24 cellular contexts compared by ENCODE assay signal in the genomic region with DNA sequence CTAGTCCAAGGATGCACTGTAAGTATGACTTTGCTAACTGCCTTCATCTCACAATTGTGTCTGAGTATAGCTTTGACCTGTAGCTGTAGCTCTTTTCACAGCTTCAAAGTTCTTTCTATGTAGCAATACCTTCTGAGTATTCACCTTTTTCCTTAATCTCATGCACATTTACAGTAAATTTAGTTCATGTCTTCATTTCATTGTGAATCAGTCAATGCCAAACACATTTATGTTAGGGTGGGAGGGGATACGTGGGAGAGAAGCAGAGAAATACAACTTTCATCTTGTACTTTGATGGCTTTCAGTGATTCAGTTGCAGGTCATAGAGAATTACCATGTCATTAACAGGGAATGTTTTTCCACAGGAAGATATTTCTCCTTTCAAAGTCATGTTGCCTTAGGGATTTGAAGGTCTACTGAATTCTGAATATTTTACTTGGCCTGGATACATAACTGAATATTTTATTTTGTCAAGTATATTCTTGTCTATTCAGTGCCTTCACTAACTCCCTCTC.
A peak's percentile ranks its signal among the peaks of the same experiment; 100 is the strongest.
DNase-seq lines count a peak whose midpoint lies in the region; ATAC-seq and TF ChIP-seq lines count a peak whose summit lies in the region.
"Had no signal": no experiment of that assay in that cellular context is flagged by ENCODE, and none has a peak within 500 bp of the region (broad histone marks: within the 10 kb centered on the region; RNA-seq: fewer than 3 reads in every experiment).

No MANE protein-coding gene starts in this region.

- H4K20me1 ChIP-seq in osteoblast (ENCODE audit: insufficient read depth, low read length), result no peaks in the 10 kb centered on the region

- H3K9me3 ChIP-seq in osteoblast (ENCODE audit: low read depth, low read length) (no peaks in the 10 kb centered on the region), ovary (no peaks in the 10 kb centered on the region)
- H3K9me3 ChIP-seq: BE2C, esophagus squamous epithelium, psoas muscle, SJCRH30 had no signal

- DNase-seq in EL, result peak; percentile 12
- DNase-seq in HS-5 (ENCODE audit: low read depth), result peak; percentile 5
- DNase-seq in dedifferentiated amniotic fluid mesenchymal stem cell (ENCODE audit: extremely low spot score), result peak; percentile 34
- DNase-seq in osteoblast (ENCODE audit: insufficient read length, low spot score, missing footprints), result no peak
- no peak for DNase-seq in ovary
- no peak for DNase-seq in activated CD4-positive, alpha-beta T cell treated with anti-CD3 and anti-CD28 coated beads for 1 hour
- DNase-seq: activated naive CD4-positive, alpha-beta T cell; activated T-cell treated with anti-CD3 and anti-CD28 coated beads, Interleukin-2, amount 50 U/mL, for 24 hours; BE2C; effector memory CD4-positive, alpha-beta T cell; esophagus squamous epithelium; GOT3; KBM-7; kidney; NCI-H146; NCI-H510A treated with DMSO at 0.1 percent for 48 hours; psoas muscle; SJCRH30; T-helper 1 cell; trophoblast cell had no signal

- intact Hi-C loops in ovary (cut with DNase I), result no loop called here

- no peaks in the 10 kb centered on the region for H3K36me3 ChIP-seq in osteoblast (ENCODE audit: insufficient read depth, low read length)
- H3K36me3 ChIP-seq in ovary, result no peaks in the 10 kb centered on the region
- H3K36me3 ChIP-seq: BE2C, esophagus squamous epithelium, SJCRH30 had no signal

- TF ChIP-seq POLR2A in ovary (IDR thresholded peaks at IDR 0.05), result no peak

- TF ChIP-seq EP300 in ovary (IDR thresholded peaks at IDR 0.05), result no peak

- ATAC-seq in GM18909 (IDR thresholded peaks at IDR 0.05; ENCODE audit: poor library complexity, unreplicated experiment) (no peak), GM18520 (IDR thresholded peaks at IDR 0.05; ENCODE audit: unreplicated experiment) (no peak)
- ATAC-seq: Panc1, psoas muscle had no signal

- H3K4me2 ChIP-seq in osteoblast (ENCODE audit: insufficient read depth, low read length), result peak overlapping the region; percentile 14

- peak overlapping the region; percentile 57 for H3K27ac ChIP-seq in osteoblast (ENCODE audit: low read depth, low read length)
- no peak overlapping the region for H3K27ac ChIP-seq in ovary
- H3K27ac ChIP-seq: esophagus squamous epithelium, psoas muscle, SJCRH30 had no signal

- TF ChIP-seq CTCF in osteoblast (IDR thresholded peaks at IDR 0.05; ENCODE audit: extremely low read depth, low read depth, low read length) (no peak), ovary (IDR thresholded peaks at IDR 0.05) (no peak)

- H3K4me3 ChIP-seq in osteoblast (ENCODE audit: insufficient read depth, low read length) (no peak overlapping the region), ovary (no peak overlapping the region)
- H3K4me3 ChIP-seq: esophagus squamous epithelium, psoas muscle, SJCRH30, skin epidermis had no signal

- H2AFZ ChIP-seq in osteoblast (ENCODE audit: low read length), result peak overlapping the region; percentile 48

- 52 to 67% (median 59%) methylated on average over 1 of the region's 1 CpG for WGBS in ovary, 3 donors

- H3K79me2 ChIP-seq in osteoblast (ENCODE audit: insufficient read depth, low read length), result no peaks in the 10 kb centered on the region

- peaks cover 24% of the 10 kb centered on the region for H3K4me1 ChIP-seq in osteoblast (ENCODE audit: insufficient read depth, low read length)
- H3K4me1 ChIP-seq in ovary (ENCODE audit: insufficient read depth), result no peaks in the 10 kb centered on the region
- H3K4me1 ChIP-seq: BE2C, esophagus squamous epithelium, psoas muscle, SJCRH30 had no signal

- no peaks in the 10 kb centered on the region for H3K27me3 ChIP-seq in osteoblast (ENCODE audit: insufficient read depth, low read length)
- H3K27me3 ChIP-seq in ovary, result no peaks in the 10 kb centered on the region
- H3K27me3 ChIP-seq: BE2C, esophagus squamous epithelium, SJCRH30 had no signal

Comparison
In these comparisons a context has a peak if more than half of its experiments do, and no peak if none do; other contexts are left out.
1. DNase-seq: peak in EL (single experiment), HS-5 (single experiment) and dedifferentiated amniotic fluid mesenchymal stem cell (single experiment); none in osteoblast (single experiment), ovary (0 of 5) and activated CD4-positive, alpha-beta T cell treated with anti-CD3 and anti-CD28 coated beads for 1 hour (single experiment).